ENCODE assay signal across 8 cellular contexts in the genomic region with DNA sequence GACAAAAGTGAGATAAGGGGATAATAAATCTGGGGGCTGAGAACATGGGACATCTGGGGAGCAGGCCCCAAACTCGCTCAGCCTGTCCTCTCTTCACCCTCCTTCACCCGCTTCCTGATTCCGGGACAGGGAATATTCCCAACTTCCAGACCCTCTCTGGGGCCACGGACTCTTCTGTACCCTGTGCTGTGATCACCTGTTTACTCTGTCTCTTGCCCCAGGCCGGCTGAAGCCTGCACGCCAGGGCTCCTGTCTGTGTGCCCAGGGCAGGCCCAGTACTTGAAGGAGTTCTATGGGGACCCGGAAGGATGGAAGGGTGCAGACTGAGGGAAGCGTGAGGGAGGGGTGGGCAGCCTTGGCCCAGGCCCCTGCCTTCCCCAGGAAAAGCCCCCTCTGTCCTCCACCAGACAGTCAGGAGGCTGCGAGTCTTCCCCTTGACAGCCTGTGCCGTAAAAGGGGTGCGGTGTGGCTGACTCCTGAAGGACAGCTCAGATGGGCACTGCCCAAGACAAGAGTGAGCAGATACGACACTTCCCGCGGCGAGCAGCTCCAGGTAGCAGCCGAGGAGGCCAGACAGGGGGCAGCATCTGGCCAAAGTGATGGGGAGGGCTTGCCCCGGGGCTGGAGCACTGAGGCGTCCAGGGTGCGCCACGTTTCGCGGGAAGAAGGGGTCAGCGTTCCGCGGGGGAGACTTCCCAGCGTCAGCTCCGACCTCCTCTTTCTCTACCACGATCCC. TPM values are rescaled to one million over a fixed set of nuclear protein-coding genes. Genes with fewer than 3 reads are reported as not detected.
DNase-seq lines count a peak whose midpoint lies in the region; ATAC-seq and TF ChIP-seq lines count a peak whose summit lies in the region.

No MANE protein-coding gene starts in this region.

- peaks cover 0 to 2% of the 10 kb centered on the region in 2 donors for H3K36me3 ChIP-seq in stomach smooth muscle (ENCODE audit: control insufficient read depth in 2 of 2, insufficient read depth in 2 of 2, low read length in 2 of 2)

- peak overlapping the region; percentile 70 to 71 for H3K9ac ChIP-seq in stomach smooth muscle (ENCODE audit: low read length in 2 of 2)

- H3K9me3 Mint-ChIP-seq in brain = peaks cover 0 to 5% (median 0%) of the 10 kb centered on the region in 5 experiments

- H3K4me1 Mint-ChIP-seq in brain = peaks cover 39% of the 10 kb centered on the region

- peak overlapping the region; percentile 83 to 88 (median 85) for H3K4me3 Mint-ChIP-seq in brain

- peak overlapping the region; percentile 75 to 88 for H3K4me3 ChIP-seq in stomach smooth muscle (ENCODE audit: low read length in 2 of 2)

- H3K27me3 Mint-ChIP-seq in brain = peaks cover 6% of the 10 kb centered on the region

- no peaks in the 10 kb centered on the region for H3K27me3 ChIP-seq in layer of hippocampus (ENCODE audit: control insufficient read depth, insufficient read depth, low read length)
- no peaks in the 10 kb centered on the region for H3K27me3 ChIP-seq in stomach smooth muscle (ENCODE audit: control insufficient read depth in 1 of 2, insufficient read depth in 2 of 2, low read length in 2 of 2)

- H3K27ac Mint-ChIP-seq in brain = peak overlapping the region in 4 of 5 experiments; percentile 54 to 87 (median 76)

- ATAC-seq in GM21423 (IDR thresholded peaks at IDR 0.05; ENCODE audit: unreplicated experiment) = peak; percentile 7

- DNase-seq in Caki2 (ENCODE audit: low read depth) (peak; percentile 38), NCI-H2227 (lab: John Stamatoyannopoulos, UW; ENCODE audit: unreplicated experiment) (peak; percentile 58), AG08396 (ENCODE audit: low spot score) (no peak), mesenteric fat pad (ENCODE audit: low spot score) (no peak)

- no peaks in the 10 kb centered on the region for H3K9me3 ChIP-seq in stomach smooth muscle (ENCODE audit: control insufficient read depth in 2 of 2, low read length in 2 of 2)

- peaks cover 9% of the 10 kb centered on the region for H3K36me3 Mint-ChIP-seq in brain

- H3K27ac ChIP-seq in layer of hippocampus (ENCODE audit: low read depth, low read length) (peak overlapping the region; percentile 53), stomach smooth muscle (ENCODE audit: low read length) (no peak overlapping the region)

- TF ChIP-seq CTCF in brain (conservative IDR thresholded peaks at IDR 0.05) = peak in 1 of 2 experiments; percentile 22

- in situ Hi-C loops in Caki2 (cut with HindIII; ENCODE audit: low pct_unique_long_range_greater_than_20kb, low sequenced_read_pairs) = no loop called here

- H3K4me1 ChIP-seq in stomach smooth muscle (ENCODE audit: control insufficient read depth, insufficient read depth, low read length) = peaks cover 14% of the 10 kb centered on the region

RNA-seq across cellular contexts. Expression of a gene that starts 1.0 kb away (rescaled TPM):
- 36.9 and 40.3 TPM in 2 replicates for total RNA-seq in Caki2 (2014; rRNA removed; shearing (Covaris generic); ENCODE audit: low replicate concordance)
- polyA plus RNA-seq in brain (ENCODE audit: insufficient read depth, low read depth, low replicate concordance) = 17.3 TPM
- 3.9 TPM for total RNA-seq in mesenteric fat pad

RNA-seq across cellular contexts. Expression of a gene that starts 31.7 kb away (rescaled TPM):
- total RNA-seq in Caki2 (2014; rRNA removed; shearing (Covaris generic); ENCODE audit: low replicate concordance) = 37.3 and 39.9 TPM in 2 replicates
- polyA plus RNA-seq in brain (ENCODE audit: insufficient read depth, low read depth, low replicate concordance) = 20.4 TPM
- total RNA-seq in mesenteric fat pad = not detected

RNA-seq across cellular contexts. Expression of a gene that starts 42.9 kb away (rescaled TPM):
- total RNA-seq in Caki2 (2014; rRNA removed; shearing (Covaris generic); ENCODE audit: low replicate concordance) = not detected in 2 replicates
- 0.58 TPM for polyA plus RNA-seq in brain (ENCODE audit: insufficient read depth, low read depth, low replicate concordance)
- not detected for total RNA-seq in mesenteric fat pad

RNA-seq across cellular contexts. Expression of a gene that starts 46.7 kb away (rescaled TPM):
- 6.2 and 9.5 TPM in 2 replicates for total RNA-seq in Caki2 (2014; rRNA removed; shearing (Covaris generic); ENCODE audit: low replicate concordance)
- 23.3 TPM for polyA plus RNA-seq in brain (ENCODE audit: insufficient read depth, low read depth, low replicate concordance)
- 24.9 TPM for total RNA-seq in mesenteric fat pad

Comparison
In these comparisons a context has a peak if more than half of its experiments do, and no peak if none do; other contexts are left out.
1. DNase-seq: peak in Caki2 (single experiment) and NCI-H2227 (single experiment); none in AG08396 (single experiment) and mesenteric fat pad (single experiment).
2. RNA of a gene that starts 31.7 kb away (total RNA-seq): 37.3 to 39.9 TPM in Caki2; not detected in mesenteric fat pad (single experiment); every median in the first group is over 10 times any median in the second.